ENCODE assay signal across 22 cellular contexts in genomic region chr20:54557836-54558590, GRCh38.
A peak's percentile ranks its signal among the peaks of the same experiment; 100 is the strongest.
DNase-seq lines count a peak whose midpoint lies in the region; ATAC-seq and TF ChIP-seq lines count a peak whose summit lies in the region.
"Had no signal": no experiment of that assay in that cellular context is flagged by ENCODE, and none has a peak within 500 bp of the region (broad histone marks: within the 10 kb centered on the region; RNA-seq: fewer than 3 reads in every experiment).

No MANE protein-coding gene starts in this region.

- peak; percentile 50 for DNase-seq in IMR-90
- peak; percentile 14 for DNase-seq in choroid plexus epithelial cell (ENCODE audit: low read depth)
- peak; percentile 72 for DNase-seq in kidney tubule cell (ENCODE audit: low spot score)
- no peak for DNase-seq in sigmoid colon
- no peak for DNase-seq in activated gamma-delta T cell (lab: John Stamatoyannopoulos, UW)
- no peak for DNase-seq in stomach
- no peak for DNase-seq in amniotic stem cell (lab: John Stamatoyannopoulos, UW)
- DNase-seq: 8988T; BE2C; CD4-positive, CD25-positive, alpha-beta regulatory T cell; COR-L47; GDM1; NCI-H1417; NCI-H187; NCI-H2227 treated with DMSO at 0.1 percent for 48 hours; NCI-H524; PC-3; RPMI8226; SHP77 treated with DMSO at 0.1 percent for 48 hours had no signal

- H3K36me3 ChIP-seq in ACC112 (ENCODE audit: insufficient read depth, low read length) (no peaks in the 10 kb centered on the region), IMR-90 (ENCODE audit: control insufficient read depth, insufficient read depth, low read length) (no peaks in the 10 kb centered on the region), sigmoid colon (no peaks in the 10 kb centered on the region), stomach (no peaks in the 10 kb centered on the region)
- H3K36me3 ChIP-seq: BE2C had no signal

- no peak overlapping the region for H3K9ac ChIP-seq in IMR-90 (ENCODE audit: low read depth, low read length)

- no peak overlapping the region for H4K5ac ChIP-seq in IMR-90 (ENCODE audit: low read depth, low read length)

- WGBS in IMR-90 (ENCODE audit: extremely low coverage in 2 of 2, insufficient read length in 1 of 2), 2 experiments: no CpG with 5 or more reads among the region's 3 CpGs
- 93 to 94% methylated on average over 3 of the region's 3 CpGs for WGBS in sigmoid colon, 2 donors
- 77 to 92% (median 85%) methylated on average over 3 of the region's 3 CpGs for WGBS in stomach, 5 donors

- no peak overlapping the region for H3K56ac ChIP-seq in IMR-90 (ENCODE audit: extremely low read depth, insufficient read depth, low read length)

- H4K8ac ChIP-seq in IMR-90 (ENCODE audit: low read depth in 2 of 2, low read length in 2 of 2): no peak overlapping the region

- in situ Hi-C loops in IMR-90 (cut with MboI; ENCODE audit: low sequenced_read_pairs): no loop called here

- intact Hi-C loops in IMR-90 (cut with micrococcal nuclease) (no loop called here), sigmoid colon (cut with DNase I) (no loop called here), stomach (cut with DNase I; ENCODE audit: low total_unique reads) (no loop called here)

- TF ChIP-seq EP300 in sigmoid colon (IDR thresholded peaks at IDR 0.05) (no peak), stomach (IDR thresholded peaks at IDR 0.05) (no peak)

- peak; percentile 49 for ATAC-seq in IMR-90 (ENCODE audit: low read depth)
- ATAC-seq: GM23338, HCT116, PC-3 had no signal

- no peaks in the 10 kb centered on the region for H3K79me2 ChIP-seq in ACC112 (ENCODE audit: control insufficient read depth, insufficient read depth, low read length, unreplicated experiment)

- peak overlapping the region; percentile 5; the same call in 1 of the 2 replicates for H2BK20ac ChIP-seq in IMR-90 (ENCODE audit: low read depth, low read length)

- H3K4me3 ChIP-seq in ACC112 (ENCODE audit: low read depth, low read length) (peak overlapping the region; percentile 17; the same call in 1 of the 2 replicates), IMR-90 (ENCODE audit: insufficient read depth, low read depth, low read length) (no peak overlapping the region), choroid plexus epithelial cell (ENCODE audit: low read depth, low read length) (no peak overlapping the region), sigmoid colon (no peak overlapping the region), stomach (no peak overlapping the region)
- H3K4me3 ChIP-seq: GM23338 had no signal

- H3K9me3 ChIP-seq in IMR-90 (ENCODE audit: control insufficient read depth, insufficient read depth, low read length): 0 out of 2 replicates have a peak, but pooled peaks cover 2% of the 10 kb centered on the region
- H3K9me3 ChIP-seq in sigmoid colon: no peaks in the 10 kb centered on the region
- no peaks in the 10 kb centered on the region for H3K9me3 ChIP-seq in stomach
- H3K9me3 ChIP-seq: BE2C had no signal

- BruUV-seq in IMR-90 (replicated peaks; lab: Mats Ljungman, UMichigan): no TSS peak

- no peak overlapping the region for H2BK15ac ChIP-seq in IMR-90 (ENCODE audit: low read depth, low read length)

- H3K9me1 ChIP-seq in IMR-90 (ENCODE audit: insufficient read depth, low read length): no peaks in the 10 kb centered on the region

- no peak overlapping the region for H2BK5ac ChIP-seq in IMR-90 (ENCODE audit: low read depth, low read length, poor library complexity, severe bottlenecking)

- TF ChIP-seq POLR2A in IMR-90 (IDR thresholded peaks at IDR 0.05; ENCODE audit: low read depth, low read length): no peak
- no peak for TF ChIP-seq POLR2A in sigmoid colon (IDR thresholded peaks at IDR 0.05)
- no peak for TF ChIP-seq POLR2A in stomach (IDR thresholded peaks at IDR 0.05)

- no peak for TF ChIP-seq CTCF in IMR-90 (conservative IDR thresholded peaks at IDR 0.05; ENCODE audit: low read depth, low read length)
- no peak for TF ChIP-seq CTCF in choroid plexus epithelial cell (conservative IDR thresholded peaks at IDR 0.05; ENCODE audit: low read depth, low read length)
- TF ChIP-seq CTCF in sigmoid colon (IDR thresholded peaks at IDR 0.05): no peak
- TF ChIP-seq CTCF in stomach (IDR thresholded peaks at IDR 0.05): no peak

- no peak overlapping the region for H3K14ac ChIP-seq in IMR-90 (replicated peaks; ENCODE audit: low read depth, low read length)

- no peak overlapping the region for H4K91ac ChIP-seq in IMR-90 (ENCODE audit: insufficient read depth, low read depth, low read length)

- H2AK9ac ChIP-seq in IMR-90 (replicated peaks; ENCODE audit: low read depth, low read length, poor library complexity): no peak overlapping the region

- H3K27ac ChIP-seq in ACC112 (ENCODE audit: low read depth, low read length) (peak overlapping the region; percentile 62), IMR-90 (ENCODE audit: insufficient read depth, low read length) (peak overlapping the region; percentile 41; the same call in 1 of the 2 replicates), sigmoid colon (no peak overlapping the region), stomach (no peak overlapping the region)

- no peaks in the 10 kb centered on the region for H3K79me1 ChIP-seq in IMR-90 (ENCODE audit: low read depth in 1 of 2, low read length in 2 of 2)

- H2AFZ ChIP-seq in ACC112 (ENCODE audit: low read length, unreplicated experiment): peak overlapping the region; percentile 28
- H2AFZ ChIP-seq in IMR-90 (replicated peaks; ENCODE audit: low read length, poor library complexity): no peak overlapping the region
- H2AFZ ChIP-seq: GM23338 had no signal

- no peaks in the 10 kb centered on the region for H4K20me1 ChIP-seq in IMR-90 (ENCODE audit: insufficient read depth, low read length)

- no peak for TF ChIP-seq RAD21 in IMR-90 (IDR thresholded peaks at IDR 0.05; ENCODE audit: low read length)

- H3K27me3 ChIP-seq in ACC112 (ENCODE audit: insufficient read depth, low read length): no peaks in the 10 kb centered on the region
- H3K27me3 ChIP-seq in IMR-90 (ENCODE audit: control insufficient read depth, insufficient read depth, low read length): no peaks in the 10 kb centered on the region
- no peaks in the 10 kb centered on the region for H3K27me3 ChIP-seq in sigmoid colon
- no peaks in the 10 kb centered on the region for H3K27me3 ChIP-seq in stomach
- H3K27me3 ChIP-seq: BE2C had no signal

- H2AK5ac ChIP-seq in IMR-90 (ENCODE audit: low read depth, low read length): no peak overlapping the region

- peaks cover 16% of the 10 kb centered on the region for H3K4me1 ChIP-seq in ACC112 (ENCODE audit: control insufficient read depth, insufficient read depth, low read length, unreplicated experiment)
- peaks cover 1% of the 10 kb centered on the region; the same call in 1 of the 2 replicates for H3K4me1 ChIP-seq in IMR-90 (ENCODE audit: control insufficient read depth, insufficient read depth, low read length)
- no peaks in the 10 kb centered on the region for H3K4me1 ChIP-seq in sigmoid colon
- no peaks in the 10 kb centered on the region for H3K4me1 ChIP-seq in stomach
- H3K4me1 ChIP-seq: BE2C had no signal

- no peak overlapping the region for H3K23ac ChIP-seq in IMR-90 (ENCODE audit: low read depth, low read length)

- H3K4ac ChIP-seq in IMR-90 (ENCODE audit: low read depth, low read length): no peak overlapping the region

- POLR2A ChIA-PET in IMR-90 (lab: Charles Lee; ENCODE audit: unreplicated experiment): no interaction called here

- dilution Hi-C loops in IMR-90 (cut with HindIII; ENCODE audit: low sequenced_read_pairs, unreplicated experiment): no loop called here

- CTCF ChIA-PET in IMR-90 (lab: Yijun Ruan, JAX): no interaction called here

- H3K4me2 ChIP-seq in IMR-90 (ENCODE audit: low read depth, low read length): no peak overlapping the region; the same call in 1 of the 2 replicates
- H3K4me2 ChIP-seq: GM23338 had no signal

- H2BK120ac ChIP-seq in IMR-90 (ENCODE audit: low read depth, low read length): no peak overlapping the region

- H3K18ac ChIP-seq in IMR-90 (ENCODE audit: low read depth, low read length): no peak overlapping the region; the same call in 1 of the 2 replicates

TF ChIP-seq in IMR-90, 13 proteins besides CTCF, POLR2A, EP300 and RAD21:
- no peak for TF ChIP-seq RFX5 (IDR thresholded peaks at IDR 0.05; ENCODE audit: low read depth, low read length)
- no peak for TF ChIP-seq MXI1 (IDR thresholded peaks at IDR 0.05; ENCODE audit: borderline replicate concordance, low read depth, low read length)
- TF ChIP-seq CEBPB (IDR thresholded peaks at IDR 0.05; ENCODE audit: low read depth, low read length): no peak
- TF ChIP-seq CHD1 (IDR thresholded peaks at IDR 0.05; ENCODE audit: low read depth, low read length): no peak
- TF ChIP-seq RCOR1 (IDR thresholded peaks at IDR 0.05; ENCODE audit: insufficient replicate concordance, low read length): no peak
- no peak for TF ChIP-seq FOS (IDR thresholded peaks at IDR 0.05; ENCODE audit: low read depth, low read length)
- no peak for TF ChIP-seq MAFK (IDR thresholded peaks at IDR 0.05; ENCODE audit: low read depth, low read length)
- no peak for TF ChIP-seq ELK1 (IDR thresholded peaks at IDR 0.05; ENCODE audit: borderline replicate concordance, low read depth, low read length)
- no peak for TF ChIP-seq USF2 (IDR thresholded peaks at IDR 0.05; ENCODE audit: low read depth, low read length)
- TF ChIP-seq BHLHE40 (IDR thresholded peaks at IDR 0.05; ENCODE audit: low read depth, low read length): no peak
- TF ChIP-seq NFE2L2 (IDR thresholded peaks at IDR 0.05; ENCODE audit: low read depth, low read length): no peak
- no peak for TF ChIP-seq MAZ (IDR thresholded peaks at IDR 0.05; ENCODE audit: borderline replicate concordance, low read depth, low read length)
- no peak for TF ChIP-seq SMC3 (IDR thresholded peaks at IDR 0.05; ENCODE audit: low read depth, low read length)
TF ChIP-seq in IMR-90: peak in this region for 0.

Comparison
In these comparisons a context has a peak if more than half of its experiments do, and no peak if none do; other contexts are left out.
1. H3K27ac ChIP-seq: peak in ACC112 (single experiment) and IMR-90 (single experiment); none in sigmoid colon (0 of 4) and stomach (0 of 5).
2. DNase-seq: peak in IMR-90 (single experiment), choroid plexus epithelial cell (single experiment) and kidney tubule cell (single experiment); none in sigmoid colon (single experiment), activated gamma-delta T cell (single experiment), stomach (single experiment) and amniotic stem cell (single experiment).